1 cellular context compared by ENCODE assay signal in the genomic region with DNA sequence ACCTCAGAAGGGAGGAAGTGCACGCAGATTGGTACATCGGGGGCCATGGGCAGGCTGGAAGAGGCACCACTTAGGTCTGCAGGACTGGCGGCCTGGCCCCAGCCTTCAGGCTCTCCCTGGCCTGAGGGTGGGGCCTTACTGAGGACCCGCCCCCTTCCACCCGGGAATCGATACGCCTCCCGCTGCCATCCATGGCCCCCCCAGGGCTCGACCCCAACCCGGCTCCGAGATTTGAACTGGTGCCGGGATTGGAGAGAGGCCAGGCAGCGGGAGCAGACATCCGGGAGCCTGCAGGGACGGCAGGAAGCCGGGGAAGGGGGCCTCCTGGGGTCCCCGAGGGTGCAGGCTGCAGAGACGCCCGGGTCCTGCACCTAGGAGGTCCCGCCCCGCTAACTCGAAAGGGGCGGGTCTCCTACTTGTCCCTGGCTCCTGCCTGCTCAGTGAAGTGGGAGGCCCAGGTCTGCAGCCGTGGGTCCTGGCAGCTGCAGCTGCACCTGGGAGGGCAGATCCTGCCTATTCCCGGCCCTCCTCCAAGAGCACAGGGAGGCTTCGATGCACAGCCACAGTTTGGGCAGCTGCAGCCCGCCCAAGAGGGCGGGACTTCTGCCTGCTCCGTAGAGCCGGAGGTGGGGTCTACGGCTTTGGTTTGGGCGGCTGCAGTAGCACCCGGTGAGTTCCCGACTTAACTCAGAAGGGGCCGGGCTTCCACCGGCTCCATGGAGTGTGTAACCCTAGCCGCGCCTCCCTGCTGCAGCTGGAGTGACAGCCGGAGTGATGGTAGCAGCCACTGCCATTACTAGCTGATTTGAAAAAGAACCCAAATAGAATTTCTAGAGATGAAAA.
TF ChIP-seq lines count a peak whose summit lies in the region.

No MANE protein-coding gene starts in this region.

TF ChIP-seq in HEK293, 187 proteins besides CTCF, POLR2A, EP300 and RAD21 (continued from another document and continues in another):
- TF ChIP-seq, protein P1, sequence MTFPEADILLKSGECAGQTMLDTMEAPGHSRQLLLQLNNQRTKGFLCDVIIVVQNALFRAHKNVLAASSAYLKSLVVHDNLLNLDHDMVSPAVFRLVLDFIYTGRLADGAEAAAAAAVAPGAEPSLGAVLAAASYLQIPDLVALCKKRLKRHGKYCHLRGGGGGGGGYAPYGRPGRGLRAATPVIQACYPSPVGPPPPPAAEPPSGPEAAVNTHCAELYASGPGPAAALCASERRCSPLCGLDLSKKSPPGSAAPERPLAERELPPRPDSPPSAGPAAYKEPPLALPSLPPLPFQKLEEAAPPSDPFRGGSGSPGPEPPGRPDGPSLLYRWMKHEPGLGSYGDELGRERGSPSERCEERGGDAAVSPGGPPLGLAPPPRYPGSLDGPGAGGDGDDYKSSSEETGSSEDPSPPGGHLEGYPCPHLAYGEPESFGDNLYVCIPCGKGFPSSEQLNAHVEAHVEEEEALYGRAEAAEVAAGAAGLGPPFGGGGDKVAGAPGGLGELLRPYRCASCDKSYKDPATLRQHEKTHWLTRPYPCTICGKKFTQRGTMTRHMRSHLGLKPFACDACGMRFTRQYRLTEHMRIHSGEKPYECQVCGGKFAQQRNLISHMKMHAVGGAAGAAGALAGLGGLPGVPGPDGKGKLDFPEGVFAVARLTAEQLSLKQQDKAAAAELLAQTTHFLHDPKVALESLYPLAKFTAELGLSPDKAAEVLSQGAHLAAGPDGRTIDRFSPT (tag by site-specific recombination; IDR thresholded peaks at IDR 0.05) = no peak
- TF ChIP-seq ZNF600 (tag by site-specific recombination; IDR thresholded peaks at IDR 0.05) = peak; percentile 100
- TF ChIP-seq, protein P2, sequence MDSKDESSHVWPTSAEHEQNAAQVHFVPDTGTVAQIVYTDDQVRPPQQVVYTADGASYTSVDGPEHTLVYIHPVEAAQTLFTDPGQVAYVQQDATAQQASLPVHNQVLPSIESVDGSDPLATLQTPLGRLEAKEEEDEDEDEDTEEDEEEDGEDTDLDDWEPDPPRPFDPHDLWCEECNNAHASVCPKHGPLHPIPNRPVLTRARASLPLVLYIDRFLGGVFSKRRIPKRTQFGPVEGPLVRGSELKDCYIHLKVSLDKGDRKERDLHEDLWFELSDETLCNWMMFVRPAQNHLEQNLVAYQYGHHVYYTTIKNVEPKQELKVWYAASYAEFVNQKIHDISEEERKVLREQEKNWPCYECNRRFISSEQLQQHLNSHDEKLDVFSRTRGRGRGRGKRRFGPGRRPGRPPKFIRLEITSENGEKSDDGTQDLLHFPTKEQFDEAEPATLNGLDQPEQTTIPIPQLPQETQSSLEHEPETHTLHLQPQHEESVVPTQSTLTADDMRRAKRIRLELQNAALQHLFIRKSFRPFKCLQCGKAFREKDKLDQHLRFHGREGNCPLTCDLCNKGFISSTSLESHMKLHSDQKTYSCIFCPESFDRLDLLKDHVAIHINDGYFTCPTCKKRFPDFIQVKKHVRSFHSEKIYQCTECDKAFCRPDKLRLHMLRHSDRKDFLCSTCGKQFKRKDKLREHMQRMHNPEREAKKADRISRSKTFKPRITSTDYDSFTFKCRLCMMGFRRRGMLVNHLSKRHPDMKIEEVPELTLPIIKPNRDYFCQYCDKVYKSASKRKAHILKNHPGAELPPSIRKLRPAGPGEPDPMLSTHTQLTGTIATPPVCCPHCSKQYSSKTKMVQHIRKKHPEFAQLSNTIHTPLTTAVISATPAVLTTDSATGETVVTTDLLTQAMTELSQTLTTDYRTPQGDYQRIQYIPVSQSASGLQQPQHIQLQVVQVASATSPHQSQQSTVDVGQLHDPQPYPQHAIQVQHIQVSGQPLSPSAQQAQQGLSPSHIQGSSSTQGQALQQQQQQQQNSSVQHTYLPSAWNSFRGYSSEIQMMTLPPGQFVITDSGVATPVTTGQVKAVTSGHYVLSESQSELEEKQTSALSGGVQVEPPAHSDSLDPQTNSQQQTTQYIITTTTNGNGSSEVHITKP (tag by site-specific recombination; IDR thresholded peaks at IDR 0.05) = peak; percentile 81
- no peak for TF ChIP-seq HOXD13 (CRISPR knock-in tag; IDR thresholded peaks at IDR 0.05; ENCODE audit: borderline replicate concordance)
- TF ChIP-seq ZNF248 (tag by site-specific recombination; IDR thresholded peaks at IDR 0.05) = no peak
- no peak for TF ChIP-seq ZNF549 (tag by site-specific recombination; IDR thresholded peaks at IDR 0.05)
- TF ChIP-seq YY2 (tag by site-specific recombination; IDR thresholded peaks at IDR 0.05) = no peak
- TF ChIP-seq ZNF366 (tag by site-specific recombination; conservative IDR thresholded peaks at IDR 0.05) = no peak
- no peak for TF ChIP-seq ZFP37 (tag by site-specific recombination; IDR thresholded peaks at IDR 0.05)
- TF ChIP-seq, protein P3, sequence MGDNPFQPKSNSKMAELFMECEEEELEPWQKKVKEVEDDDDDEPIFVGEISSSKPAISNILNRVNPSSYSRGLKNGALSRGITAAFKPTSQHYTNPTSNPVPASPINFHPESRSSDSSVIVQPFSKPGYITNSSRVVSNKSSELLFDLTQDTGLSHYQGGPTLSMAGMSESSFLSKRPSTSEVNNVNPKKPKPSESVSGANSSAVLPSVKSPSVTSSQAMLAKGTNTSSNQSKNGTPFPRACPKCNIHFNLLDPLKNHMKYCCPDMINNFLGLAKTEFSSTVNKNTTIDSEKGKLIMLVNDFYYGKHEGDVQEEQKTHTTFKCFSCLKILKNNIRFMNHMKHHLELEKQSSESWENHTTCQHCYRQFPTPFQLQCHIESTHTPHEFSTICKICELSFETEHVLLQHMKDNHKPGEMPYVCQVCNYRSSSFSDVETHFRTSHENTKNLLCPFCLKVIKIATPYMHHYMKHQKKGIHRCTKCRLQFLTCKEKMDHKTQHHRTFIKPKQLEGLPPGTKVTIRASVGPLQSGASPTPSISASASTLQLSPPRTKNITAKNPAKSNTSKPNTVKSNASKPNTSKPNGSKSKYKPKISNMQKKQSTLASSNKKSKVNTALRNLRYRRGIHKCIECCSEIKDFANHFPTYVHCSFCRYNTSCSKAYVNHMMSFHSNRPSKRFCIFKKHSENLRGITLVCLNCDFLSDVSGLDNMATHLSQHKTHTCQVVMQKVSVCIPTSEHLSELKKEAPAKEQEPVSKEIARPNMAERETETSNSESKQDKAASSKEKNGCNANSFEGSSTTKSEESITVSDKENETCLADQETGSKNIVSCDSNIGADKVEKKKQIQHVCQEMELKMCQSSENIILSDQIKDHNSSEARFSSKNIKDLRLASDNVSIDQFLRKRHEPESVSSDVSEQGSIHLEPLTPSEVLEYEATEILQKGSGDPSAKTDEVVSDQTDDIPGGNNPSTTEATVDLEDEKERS (tag by site-specific recombination; IDR thresholded peaks at IDR 0.05) = no peak
- peak; percentile 70; the same call in 1 of the 2 replicates for TF ChIP-seq ZNF121 (tag by site-specific recombination; IDR thresholded peaks at IDR 0.05)
- peak; percentile 62; the same call in 1 of the 2 replicates for TF ChIP-seq ZXDB (tag by site-specific recombination; IDR thresholded peaks at IDR 0.05)
- TF ChIP-seq, protein P4, sequence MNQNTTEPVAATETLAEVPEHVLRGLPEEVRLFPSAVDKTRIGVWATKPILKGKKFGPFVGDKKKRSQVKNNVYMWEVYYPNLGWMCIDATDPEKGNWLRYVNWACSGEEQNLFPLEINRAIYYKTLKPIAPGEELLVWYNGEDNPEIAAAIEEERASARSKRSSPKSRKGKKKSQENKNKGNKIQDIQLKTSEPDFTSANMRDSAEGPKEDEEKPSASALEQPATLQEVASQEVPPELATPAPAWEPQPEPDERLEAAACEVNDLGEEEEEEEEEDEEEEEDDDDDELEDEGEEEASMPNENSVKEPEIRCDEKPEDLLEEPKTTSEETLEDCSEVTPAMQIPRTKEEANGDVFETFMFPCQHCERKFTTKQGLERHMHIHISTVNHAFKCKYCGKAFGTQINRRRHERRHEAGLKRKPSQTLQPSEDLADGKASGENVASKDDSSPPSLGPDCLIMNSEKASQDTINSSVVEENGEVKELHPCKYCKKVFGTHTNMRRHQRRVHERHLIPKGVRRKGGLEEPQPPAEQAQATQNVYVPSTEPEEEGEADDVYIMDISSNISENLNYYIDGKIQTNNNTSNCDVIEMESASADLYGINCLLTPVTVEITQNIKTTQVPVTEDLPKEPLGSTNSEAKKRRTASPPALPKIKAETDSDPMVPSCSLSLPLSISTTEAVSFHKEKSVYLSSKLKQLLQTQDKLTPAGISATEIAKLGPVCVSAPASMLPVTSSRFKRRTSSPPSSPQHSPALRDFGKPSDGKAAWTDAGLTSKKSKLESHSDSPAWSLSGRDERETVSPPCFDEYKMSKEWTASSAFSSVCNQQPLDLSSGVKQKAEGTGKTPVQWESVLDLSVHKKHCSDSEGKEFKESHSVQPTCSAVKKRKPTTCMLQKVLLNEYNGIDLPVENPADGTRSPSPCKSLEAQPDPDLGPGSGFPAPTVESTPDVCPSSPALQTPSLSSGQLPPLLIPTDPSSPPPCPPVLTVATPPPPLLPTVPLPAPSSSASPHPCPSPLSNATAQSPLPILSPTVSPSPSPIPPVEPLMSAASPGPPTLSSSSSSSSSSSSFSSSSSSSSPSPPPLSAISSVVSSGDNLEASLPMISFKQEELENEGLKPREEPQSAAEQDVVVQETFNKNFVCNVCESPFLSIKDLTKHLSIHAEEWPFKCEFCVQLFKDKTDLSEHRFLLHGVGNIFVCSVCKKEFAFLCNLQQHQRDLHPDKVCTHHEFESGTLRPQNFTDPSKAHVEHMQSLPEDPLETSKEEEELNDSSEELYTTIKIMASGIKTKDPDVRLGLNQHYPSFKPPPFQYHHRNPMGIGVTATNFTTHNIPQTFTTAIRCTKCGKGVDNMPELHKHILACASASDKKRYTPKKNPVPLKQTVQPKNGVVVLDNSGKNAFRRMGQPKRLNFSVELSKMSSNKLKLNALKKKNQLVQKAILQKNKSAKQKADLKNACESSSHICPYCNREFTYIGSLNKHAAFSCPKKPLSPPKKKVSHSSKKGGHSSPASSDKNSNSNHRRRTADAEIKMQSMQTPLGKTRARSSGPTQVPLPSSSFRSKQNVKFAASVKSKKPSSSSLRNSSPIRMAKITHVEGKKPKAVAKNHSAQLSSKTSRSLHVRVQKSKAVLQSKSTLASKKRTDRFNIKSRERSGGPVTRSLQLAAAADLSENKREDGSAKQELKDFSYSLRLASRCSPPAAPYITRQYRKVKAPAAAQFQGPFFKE (tag by site-specific recombination; IDR thresholded peaks at IDR 0.05; ENCODE audit: borderline replicate concordance) = no peak
- TF ChIP-seq ZNF571 (tag by site-specific recombination; IDR thresholded peaks at IDR 0.05) = no peak
- TF ChIP-seq ZNF510 (tag by site-specific recombination; IDR thresholded peaks at IDR 0.05; ENCODE audit: insufficient replicate concordance) = no peak
- TF ChIP-seq ZNF548 (tag by site-specific recombination; IDR thresholded peaks at IDR 0.05) = no peak
- TF ChIP-seq, protein P5, sequence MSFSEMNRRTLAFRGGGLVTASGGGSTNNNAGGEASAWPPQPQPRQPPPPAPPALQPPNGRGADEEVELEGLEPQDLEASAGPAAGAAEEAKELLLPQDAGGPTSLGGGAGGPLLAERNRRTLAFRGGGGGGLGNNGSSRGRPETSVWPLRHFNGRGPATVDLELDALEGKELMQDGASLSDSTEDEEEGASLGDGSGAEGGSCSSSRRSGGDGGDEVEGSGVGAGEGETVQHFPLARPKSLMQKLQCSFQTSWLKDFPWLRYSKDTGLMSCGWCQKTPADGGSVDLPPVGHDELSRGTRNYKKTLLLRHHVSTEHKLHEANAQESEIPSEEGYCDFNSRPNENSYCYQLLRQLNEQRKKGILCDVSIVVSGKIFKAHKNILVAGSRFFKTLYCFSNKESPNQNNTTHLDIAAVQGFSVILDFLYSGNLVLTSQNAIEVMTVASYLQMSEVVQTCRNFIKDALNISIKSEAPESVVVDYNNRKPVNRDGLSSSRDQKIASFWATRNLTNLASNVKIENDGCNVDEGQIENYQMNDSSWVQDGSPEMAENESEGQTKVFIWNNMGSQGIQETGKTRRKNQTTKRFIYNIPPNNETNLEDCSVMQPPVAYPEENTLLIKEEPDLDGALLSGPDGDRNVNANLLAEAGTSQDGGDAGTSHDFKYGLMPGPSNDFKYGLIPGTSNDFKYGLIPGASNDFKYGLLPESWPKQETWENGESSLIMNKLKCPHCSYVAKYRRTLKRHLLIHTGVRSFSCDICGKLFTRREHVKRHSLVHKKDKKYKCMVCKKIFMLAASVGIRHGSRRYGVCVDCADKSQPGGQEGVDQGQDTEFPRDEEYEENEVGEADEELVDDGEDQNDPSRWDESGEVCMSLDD (tag by site-specific recombination; IDR thresholded peaks at IDR 0.05) = no peak
- no peak for TF ChIP-seq ZNF132 (tag by site-specific recombination; IDR thresholded peaks at IDR 0.05; ENCODE audit: borderline replicate concordance)
- no peak for TF ChIP-seq ZNF514 (tag by site-specific recombination; IDR thresholded peaks at IDR 0.05)
- TF ChIP-seq ZSCAN16 (tag by site-specific recombination; IDR thresholded peaks at IDR 0.05) = no peak
- no peak for TF ChIP-seq ZBTB7A (tag by site-specific recombination; IDR thresholded peaks at IDR 0.05; ENCODE audit: low read depth)
- TF ChIP-seq ZNF266 (tag by site-specific recombination; IDR thresholded peaks at IDR 0.05; ENCODE audit: low read depth) = no peak
- TF ChIP-seq, protein P6, sequence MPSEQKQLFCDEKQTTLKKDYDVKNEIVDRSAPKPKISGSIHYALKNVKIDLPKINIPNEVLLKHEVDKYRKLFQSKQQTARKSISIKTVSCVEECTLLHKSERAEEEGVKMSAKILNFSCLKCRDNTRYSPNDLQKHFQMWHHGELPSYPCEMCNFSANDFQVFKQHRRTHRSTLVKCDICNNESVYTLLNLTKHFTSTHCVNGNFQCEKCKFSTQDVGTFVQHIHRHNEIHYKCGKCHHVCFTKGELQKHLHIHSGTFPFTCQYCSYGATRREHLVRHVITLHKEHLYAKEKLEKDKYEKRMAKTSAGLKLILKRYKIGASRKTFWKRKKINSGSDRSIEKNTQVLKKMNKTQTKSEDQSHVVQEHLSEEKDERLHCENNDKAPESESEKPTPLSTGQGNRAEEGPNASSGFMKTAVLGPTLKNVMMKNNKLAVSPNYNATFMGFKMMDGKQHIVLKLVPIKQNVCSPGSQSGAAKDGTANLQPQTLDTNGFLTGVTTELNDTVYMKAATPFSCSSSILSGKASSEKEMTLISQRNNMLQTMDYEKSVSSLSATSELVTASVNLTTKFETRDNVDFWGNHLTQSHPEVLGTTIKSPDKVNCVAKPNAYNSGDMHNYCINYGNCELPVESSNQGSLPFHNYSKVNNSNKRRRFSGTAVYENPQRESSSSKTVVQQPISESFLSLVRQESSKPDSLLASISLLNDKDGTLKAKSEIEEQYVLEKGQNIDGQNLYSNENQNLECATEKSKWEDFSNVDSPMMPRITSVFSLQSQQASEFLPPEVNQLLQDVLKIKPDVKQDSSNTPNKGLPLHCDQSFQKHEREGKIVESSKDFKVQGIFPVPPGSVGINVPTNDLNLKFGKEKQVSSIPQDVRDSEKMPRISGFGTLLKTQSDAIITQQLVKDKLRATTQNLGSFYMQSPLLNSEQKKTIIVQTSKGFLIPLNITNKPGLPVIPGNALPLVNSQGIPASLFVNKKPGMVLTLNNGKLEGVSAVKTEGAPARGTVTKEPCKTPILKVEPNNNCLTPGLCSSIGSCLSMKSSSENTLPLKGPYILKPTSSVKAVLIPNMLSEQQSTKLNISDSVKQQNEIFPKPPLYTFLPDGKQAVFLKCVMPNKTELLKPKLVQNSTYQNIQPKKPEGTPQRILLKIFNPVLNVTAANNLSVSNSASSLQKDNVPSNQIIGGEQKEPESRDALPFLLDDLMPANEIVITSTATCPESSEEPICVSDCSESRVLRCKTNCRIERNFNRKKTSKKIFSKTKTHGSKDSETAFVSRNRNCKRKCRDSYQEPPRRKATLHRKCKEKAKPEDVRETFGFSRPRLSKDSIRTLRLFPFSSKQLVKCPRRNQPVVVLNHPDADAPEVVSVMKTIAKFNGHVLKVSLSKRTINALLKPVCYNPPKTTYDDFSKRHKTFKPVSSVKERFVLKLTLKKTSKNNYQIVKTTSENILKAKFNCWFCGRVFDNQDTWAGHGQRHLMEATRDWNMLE (tag by site-specific recombination; conservative IDR thresholded peaks at IDR 0.05; ENCODE audit: low read depth) = no peak
